10 cellular contexts compared by ENCODE assay signal in genomic region chr9:36207016-36207415, GRCh38. TPM values are rescaled to one million over a fixed set of nuclear protein-coding genes. Genes with fewer than 3 reads are reported as not detected.
DNase-seq lines count a peak whose midpoint lies in the region; ATAC-seq and TF ChIP-seq lines count a peak whose summit lies in the region.
"Had no signal": no experiment of that assay in that cellular context is flagged by ENCODE, and none has a peak within 500 bp of the region (broad histone marks: within the 10 kb centered on the region; RNA-seq: fewer than 3 reads in every experiment).

No MANE protein-coding gene starts in this region.

- H3K4me3 ChIP-seq in right cardiac atrium (ENCODE audit: low read length) (no peak overlapping the region), smooth muscle cell (no peak overlapping the region), ovary (no peak overlapping the region)

- peaks cover 47% of the 10 kb centered on the region for H3F3A ChIP-seq in smooth muscle cell (ENCODE audit: low read depth)

- H3K27ac Mint-ChIP-seq in T-helper 1 cell treated with Interleukin-12 subunit alpha and Interleukin-12 subunit beta and Interleukin-4 antibody, amounts not matched to agents 30 μg/mL and 1 μg/mL, for 36 hours = peak overlapping the region; percentile 32
- H3K27ac Mint-ChIP-seq in activated naive CD8-positive, alpha-beta T cell treated with anti-CD3 and anti-CD28 coated beads for 36 hours = peak overlapping the region; percentile 63

- TF ChIP-seq CTCF in smooth muscle cell (IDR thresholded peaks at IDR 0.05; ENCODE audit: borderline replicate concordance, insufficient read depth, poor library complexity, severe bottlenecking) (no peak), ovary (IDR thresholded peaks at IDR 0.05) (no peak)

- no peaks in the 10 kb centered on the region for H3K27me3 ChIP-seq in right cardiac atrium (ENCODE audit: control insufficient read depth, insufficient read depth)
- no peaks in the 10 kb centered on the region for H3K27me3 ChIP-seq in smooth muscle cell (ENCODE audit: low read depth)
- no peaks in the 10 kb centered on the region for H3K27me3 ChIP-seq in ovary

- no peak for DNase-seq in T-helper 1 cell
- DNase-seq in activated naive CD8-positive, alpha-beta T cell treated with anti-CD3 and anti-CD28 coated beads for 36 hours = no peak
- peak in 2 of 3 donors; percentile 47 to 64 for DNase-seq in right cardiac atrium
- DNase-seq in smooth muscle cell (lab: John Stamatoyannopoulos, UW; ENCODE audit: unreplicated experiment) = no peak
- DNase-seq in ovary = no peak
- DNase-seq in NCI-H146 (lab: John Stamatoyannopoulos, UW) = no peak
- DNase-seq: aorta, T-helper 9 cell had no signal

- intact Hi-C loops in right cardiac atrium (cut with DNase I) = no loop called here
- intact Hi-C loops in ovary (cut with DNase I) = no loop called here

- peak overlapping the region; percentile 16 for H3K4me3 Mint-ChIP-seq in T-helper 1 cell treated with Interleukin-12 subunit alpha and Interleukin-12 subunit beta and Interleukin-4 antibody, amounts not matched to agents 30 μg/mL and 1 μg/mL, for 36 hours
- no peak overlapping the region for H3K4me3 Mint-ChIP-seq in activated naive CD8-positive, alpha-beta T cell treated with anti-CD3 and anti-CD28 coated beads for 36 hours

- H3K4me1 ChIP-seq in right cardiac atrium (ENCODE audit: control insufficient read depth, insufficient read depth, low read length) = peaks cover 24% of the 10 kb centered on the region
- H3K4me1 ChIP-seq in smooth muscle cell (ENCODE audit: low read depth) = peaks cover 12% of the 10 kb centered on the region
- peaks cover 24% of the 10 kb centered on the region for H3K4me1 ChIP-seq in ovary (ENCODE audit: insufficient read depth)

- H3K79me2 ChIP-seq in smooth muscle cell (ENCODE audit: low read depth) = peaks cover 25% of the 10 kb centered on the region

- H3K4me1 Mint-ChIP-seq in T-helper 1 cell treated with Interleukin-12 subunit alpha and Interleukin-12 subunit beta and Interleukin-4 antibody, amounts not matched to agents 30 μg/mL and 1 μg/mL, for 36 hours (ENCODE audit: low read depth) = peaks cover 44% of the 10 kb centered on the region
- H3K4me1 Mint-ChIP-seq in activated naive CD8-positive, alpha-beta T cell treated with anti-CD3 and anti-CD28 coated beads for 36 hours = peaks cover 45% of the 10 kb centered on the region

- no peaks in the 10 kb centered on the region for H3K9me3 Mint-ChIP-seq in T-helper 1 cell treated with Interleukin-12 subunit alpha and Interleukin-12 subunit beta and Interleukin-4 antibody, amounts not matched to agents 30 μg/mL and 1 μg/mL, for 36 hours
- H3K9me3 Mint-ChIP-seq in activated naive CD8-positive, alpha-beta T cell treated with anti-CD3 and anti-CD28 coated beads for 36 hours = no peaks in the 10 kb centered on the region

- H3K27me3 Mint-ChIP-seq in T-helper 1 cell treated with Interleukin-12 subunit alpha and Interleukin-12 subunit beta and Interleukin-4 antibody, amounts not matched to agents 30 μg/mL and 1 μg/mL, for 36 hours (ENCODE audit: low read depth) = no peaks in the 10 kb centered on the region
- H3K27me3 Mint-ChIP-seq in activated naive CD8-positive, alpha-beta T cell treated with anti-CD3 and anti-CD28 coated beads for 36 hours = no peaks in the 10 kb centered on the region

- H3K4me2 ChIP-seq in smooth muscle cell = peak overlapping the region; percentile 61

- H3K36me3 ChIP-seq in smooth muscle cell (ENCODE audit: low read depth) (peaks cover 14% of the 10 kb centered on the region), ovary (no peaks in the 10 kb centered on the region)

- 39% methylated on average over 4 of the region's 4 CpGs for WGBS in right cardiac atrium
- WGBS in smooth muscle cell (ENCODE audit: low lambda C conversion rate) = 38% methylated on average over 4 of the region's 4 CpGs
- WGBS in ovary, 3 donors = 71 to 78% (median 78%) methylated on average over 4 of the region's 4 CpGs

- H2AFZ ChIP-seq in smooth muscle cell (ENCODE audit: low read depth) = no peak overlapping the region

- ATAC-seq in right cardiac atrium (peak; percentile 54 to 56), HG02938 (IDR thresholded peaks at IDR 0.05; ENCODE audit: unreplicated experiment) (no peak)

- peaks cover 79% of the 10 kb centered on the region for H4K20me1 ChIP-seq in smooth muscle cell (ENCODE audit: low read depth)

- H3K36me3 Mint-ChIP-seq in T-helper 1 cell treated with Interleukin-12 subunit alpha and Interleukin-12 subunit beta and Interleukin-4 antibody, amounts not matched to agents 30 μg/mL and 1 μg/mL, for 36 hours (ENCODE audit: low read depth) = peaks cover 71% of the 10 kb centered on the region
- H3K36me3 Mint-ChIP-seq in activated naive CD8-positive, alpha-beta T cell treated with anti-CD3 and anti-CD28 coated beads for 36 hours = peaks cover 43% of the 10 kb centered on the region

- TF ChIP-seq POLR2A in ovary (IDR thresholded peaks at IDR 0.05) = no peak

- peak overlapping the region; percentile 85 for H3K27ac ChIP-seq in right cardiac atrium (ENCODE audit: low read length)
- H3K27ac ChIP-seq in smooth muscle cell (ENCODE audit: low read depth) = peak overlapping the region; percentile 93
- no peak overlapping the region for H3K27ac ChIP-seq in ovary

- H3K9ac ChIP-seq in smooth muscle cell (ENCODE audit: low read depth) = peak overlapping the region; percentile 46

- no peaks in the 10 kb centered on the region for H3K9me3 ChIP-seq in right cardiac atrium (ENCODE audit: control insufficient read depth, low read length)
- H3K9me3 ChIP-seq in smooth muscle cell (replicated peaks; ENCODE audit: low read depth) = no peaks in the 10 kb centered on the region
- H3K9me3 ChIP-seq in ovary = no peaks in the 10 kb centered on the region

- no peak for TF ChIP-seq EP300 in ovary (IDR thresholded peaks at IDR 0.05)

RNA-seq across cellular contexts. Expression of gene CLTA, which starts 16.3 kb away (rescaled TPM):
- total RNA-seq in activated naive CD8-positive, alpha-beta T cell treated with anti-CD3 and anti-CD28 coated beads for 36 hours = 100 to 1,000 TPM; 165 to 166 TPM
- total RNA-seq in right cardiac atrium (10 to 100 TPM; 69.0 to 76.7 (median 75.1) TPM), smooth muscle cell (226 and 246 TPM in 2 replicates), ovary (100 to 1,000 TPM; 170 to 223 (median 202) TPM)
- polyA plus RNA-seq in right cardiac atrium (69.5 TPM), smooth muscle cell (206 and 239 TPM in 2 replicates), ovary (100 to 1,000 TPM; 242 to 243 TPM)

RNA-seq across cellular contexts. Expression of gene CCIN, which starts 37.8 kb away (rescaled TPM):
- not detected for total RNA-seq in activated naive CD8-positive, alpha-beta T cell treated with anti-CD3 and anti-CD28 coated beads for 36 hours
- total RNA-seq in right cardiac atrium (under 1 TPM in 3 of 4 donors, not detected in 1; 0.12 to 0.28 (median 0.17) TPM), smooth muscle cell (0.31 TPM in 1 of 2 replicates, not detected in the other), ovary (under 1 TPM in 3 of 7 donors, not detected in 4; 0.15 to 0.28 (median 0.27) TPM)
- polyA plus RNA-seq in right cardiac atrium (0.07 TPM), smooth muscle cell (0.14 and 1.3 TPM in 2 replicates), ovary (under 1 TPM in 1 of 2 donors, not detected in 1; 0.33 TPM)

RNA-seq across cellular contexts. Expression of gene GNE, which starts 51.2 kb away (rescaled TPM):
- total RNA-seq in activated naive CD8-positive, alpha-beta T cell treated with anti-CD3 and anti-CD28 coated beads for 36 hours = 10 to 100 TPM; 12.6 to 13.3 TPM
- total RNA-seq in right cardiac atrium = 10 to 100 TPM; 12.1 to 16.7 (median 14.8) TPM
- polyA plus RNA-seq in right cardiac atrium = 7.7 TPM
- total RNA-seq in smooth muscle cell = 20.8 and 28.0 TPM in 2 replicates
- 7.0 and 7.8 TPM in 2 replicates for polyA plus RNA-seq in smooth muscle cell
- total RNA-seq in ovary = 10 to 100 TPM; 17.1 to 34.1 (median 24.0) TPM
- 10 to 100 TPM; 13.0 to 22.9 TPM for polyA plus RNA-seq in ovary

Comparison
In these comparisons a context has a peak if more than half of its experiments do, and no peak if none do; other contexts are left out.
1. DNase-seq: peak in right cardiac atrium (2 of 3); none in T-helper 1 cell (0 of 5), activated naive CD8-positive, alpha-beta T cell treated with anti-CD3 and anti-CD28 coated beads for 36 hours (single experiment), smooth muscle cell (single experiment), ovary (0 of 5) and NCI-H146 (single experiment).
2. H3K27ac ChIP-seq: peak in right cardiac atrium (single experiment) and smooth muscle cell (single experiment); none in ovary (0 of 2).